1 cellular context compared by ENCODE assay signal in the genomic region with DNA sequence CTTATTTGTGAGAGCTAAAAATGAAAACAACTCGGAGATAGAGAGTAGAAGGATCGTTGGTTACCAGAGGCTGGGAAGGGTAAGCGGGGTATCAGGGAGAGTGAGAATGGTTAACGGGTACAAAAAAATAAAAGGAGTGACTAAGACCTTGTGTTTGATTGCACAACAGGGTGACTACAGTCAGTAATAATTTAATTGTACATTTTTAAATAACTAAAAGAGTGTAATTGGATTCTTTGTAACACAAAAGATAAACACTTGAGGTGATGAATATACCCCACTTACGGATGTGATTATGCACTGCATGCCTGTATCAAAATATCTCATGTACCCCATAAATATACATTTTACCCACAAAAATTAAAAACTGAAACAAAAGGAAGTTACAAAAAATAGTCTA.
TF ChIP-seq lines count a peak whose summit lies in the region.

No MANE protein-coding gene starts in this region.

TF ChIP-seq in K562, 482 proteins besides CTCF, POLR2A, EP300 and RAD21 (continued from another document):
- TF ChIP-seq, protein P1, sequence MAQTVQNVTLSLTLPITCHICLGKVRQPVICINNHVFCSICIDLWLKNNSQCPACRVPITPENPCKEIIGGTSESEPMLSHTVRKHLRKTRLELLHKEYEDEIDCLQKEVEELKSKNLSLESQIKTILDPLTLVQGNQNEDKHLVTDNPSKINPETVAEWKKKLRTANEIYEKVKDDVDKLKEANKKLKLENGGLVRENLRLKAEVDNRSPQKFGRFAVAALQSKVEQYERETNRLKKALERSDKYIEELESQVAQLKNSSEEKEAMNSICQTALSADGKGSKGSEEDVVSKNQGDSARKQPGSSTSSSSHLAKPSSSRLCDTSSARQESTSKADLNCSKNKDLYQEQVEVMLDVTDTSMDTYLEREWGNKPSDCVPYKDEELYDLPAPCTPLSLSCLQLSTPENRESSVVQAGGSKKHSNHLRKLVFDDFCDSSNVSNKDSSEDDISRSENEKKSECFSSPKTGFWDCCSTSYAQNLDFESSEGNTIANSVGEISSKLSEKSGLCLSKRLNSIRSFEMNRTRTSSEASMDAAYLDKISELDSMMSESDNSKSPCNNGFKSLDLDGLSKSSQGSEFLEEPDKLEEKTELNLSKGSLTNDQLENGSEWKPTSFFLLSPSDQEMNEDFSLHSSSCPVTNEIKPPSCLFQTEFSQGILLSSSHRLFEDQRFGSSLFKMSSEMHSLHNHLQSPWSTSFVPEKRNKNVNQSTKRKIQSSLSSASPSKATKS (CRISPR knock-in tag; IDR thresholded peaks at IDR 0.05): no peak
- peak; percentile 57 for TF ChIP-seq CEBPB (tag; IDR thresholded peaks at IDR 0.05)
- no peak for TF ChIP-seq ZNF133 (CRISPR knock-in tag; IDR thresholded peaks at IDR 0.05)
TF ChIP-seq in K562: peak in this region for 2.
